8 cellular contexts compared by ENCODE assay signal in the genomic region with DNA sequence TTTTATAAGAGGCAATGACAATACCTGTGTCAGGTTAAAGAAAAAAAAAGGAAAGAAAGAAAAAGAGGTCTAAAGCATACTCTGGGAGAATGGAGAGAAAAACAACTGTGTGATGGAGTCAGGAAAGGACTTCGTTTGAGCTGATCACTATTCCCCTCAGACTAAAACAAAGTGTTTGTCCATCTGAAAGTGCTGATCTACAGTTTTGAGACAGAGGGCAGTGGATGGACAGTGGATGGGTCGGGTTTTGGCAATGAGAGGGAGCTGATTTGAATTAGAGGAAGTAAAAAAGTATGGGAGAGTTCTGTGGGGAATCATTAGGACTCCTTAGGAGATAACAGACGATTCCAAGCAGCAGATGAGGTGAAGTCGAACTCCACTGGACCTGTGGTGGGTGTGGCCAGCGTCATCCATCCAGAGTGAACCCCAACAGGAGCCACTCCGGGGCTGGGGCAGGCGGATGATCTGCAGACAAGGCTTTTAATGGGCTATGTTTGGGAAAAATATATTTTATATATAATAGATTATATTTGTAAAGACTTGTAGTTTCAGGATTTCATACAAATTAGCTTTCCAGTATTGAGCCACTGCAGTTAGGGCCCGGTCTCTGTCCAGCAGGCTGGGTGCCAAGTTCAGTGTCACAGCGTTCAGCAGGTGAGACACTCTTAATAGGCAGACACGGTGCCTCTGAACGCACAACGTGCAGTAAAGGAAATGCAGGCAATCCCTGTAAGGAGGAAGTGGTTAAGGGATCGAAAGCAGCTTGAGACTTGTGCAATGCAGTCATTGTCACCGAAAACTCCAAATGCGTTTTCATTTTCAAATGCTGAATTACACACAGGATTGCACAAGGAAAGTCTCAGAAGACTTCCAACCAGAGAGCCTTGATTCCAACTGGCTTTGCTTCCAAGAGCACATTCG.
DNase-seq lines count a peak whose midpoint lies in the region; ATAC-seq and TF ChIP-seq lines count a peak whose summit lies in the region.

No MANE protein-coding gene starts in this region.

- no peak; the same call in 1 of the 2 replicates for TF ChIP-seq CTCF in AG10803 (conservative IDR thresholded peaks at IDR 0.05; ENCODE audit: low read length)

- peaks cover 61% of the 10 kb centered on the region in 2 donors for H3K4me1 Mint-ChIP-seq in immature natural killer cell

- H3K4me3 ChIP-seq in AG10803 (ENCODE audit: low read length): peak overlapping the region; percentile 59

- H3K9me3 Mint-ChIP-seq in immature natural killer cell: peaks cover 0 to 2% (median 0%) of the 10 kb centered on the region in 6 donors

- H3K27ac Mint-ChIP-seq in immature natural killer cell: peak overlapping the region in 4 of 6 donors; percentile 4 to 53 (median 46)

- DNase-seq in AG10803 (ENCODE audit: low read depth) (peak; percentile 85), NOMO-1 (lab: John Stamatoyannopoulos, UW; ENCODE audit: unreplicated experiment in 2 of 2) (peak; percentile 73 to 97), immature natural killer cell (peak in 2 of 3 donors; percentile 14 to 22), stromal cell of bone marrow (ENCODE audit: low read depth) (peak; percentile 60), occipital lobe (lab: John Stamatoyannopoulos, UW) (no peak)
- peak; percentile 1 for DNase-seq in activated gamma-delta T cell treated with anti-CD3 and anti-CD28 coated beads, Interleukin-2, amount 50 U/mL, for 16 hours (ENCODE audit: low read depth)

- ATAC-seq in GM18867 (IDR thresholded peaks at IDR 0.05; ENCODE audit: unreplicated experiment): peak; percentile 99
- ATAC-seq in HG03025 (IDR thresholded peaks at IDR 0.05; ENCODE audit: low FRiP score, unreplicated experiment): peak; percentile 100

- H3K27me3 Mint-ChIP-seq in immature natural killer cell (ENCODE audit: low read depth in 3 of 3): peaks cover 0 to 5% (median 1%) of the 10 kb centered on the region in 3 donors

- H3K36me3 Mint-ChIP-seq in immature natural killer cell: peaks cover 0 to 3% (median 0%) of the 10 kb centered on the region in 3 donors

- peak overlapping the region; percentile 56 to 77 (median 76) for H3K4me3 Mint-ChIP-seq in immature natural killer cell
